Comparison of ENCODE assay signal across 1 cellular context in the genomic region with DNA sequence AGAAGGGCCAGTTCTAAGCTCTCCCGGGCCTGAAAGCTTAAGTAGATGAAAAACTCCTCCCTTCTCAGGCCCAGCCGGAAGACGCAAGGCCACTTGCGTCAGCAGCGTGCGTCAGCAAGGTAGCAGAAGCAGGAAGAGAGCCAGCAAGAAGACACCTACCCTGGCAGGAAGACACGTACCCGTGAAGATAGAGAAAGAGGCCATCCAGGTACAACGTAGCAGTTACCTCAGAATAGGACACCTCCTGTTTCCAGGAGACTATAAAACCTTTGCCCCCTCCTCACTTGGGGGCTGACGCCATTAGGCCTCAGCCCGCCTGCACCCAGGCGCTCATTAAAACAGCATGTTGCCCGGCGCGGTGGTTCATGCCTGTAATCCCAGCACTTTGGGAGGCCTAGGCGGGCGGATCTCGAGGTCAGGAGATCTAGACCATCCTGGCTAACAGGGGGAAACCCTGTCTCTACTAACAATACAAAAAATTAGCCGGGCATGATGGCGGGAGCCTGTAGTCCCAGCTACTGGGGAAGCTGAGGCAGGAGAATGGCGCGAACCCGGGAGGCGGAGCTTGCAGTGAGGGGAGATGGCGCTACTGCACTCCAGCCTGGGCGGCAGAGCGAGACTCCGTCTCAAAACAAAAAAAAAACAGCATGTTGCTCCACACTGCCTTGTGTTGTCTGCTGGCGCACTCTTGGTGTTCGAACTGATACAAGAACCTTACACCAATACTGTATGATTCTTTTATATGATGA.
TF ChIP-seq lines count a peak whose summit lies in the region.

No MANE protein-coding gene starts in this region.

TF ChIP-seq in GM23338, 12 proteins besides CTCF, POLR2A, EP300 and RAD21 (continued from another document):
- TF ChIP-seq, protein P1, sequence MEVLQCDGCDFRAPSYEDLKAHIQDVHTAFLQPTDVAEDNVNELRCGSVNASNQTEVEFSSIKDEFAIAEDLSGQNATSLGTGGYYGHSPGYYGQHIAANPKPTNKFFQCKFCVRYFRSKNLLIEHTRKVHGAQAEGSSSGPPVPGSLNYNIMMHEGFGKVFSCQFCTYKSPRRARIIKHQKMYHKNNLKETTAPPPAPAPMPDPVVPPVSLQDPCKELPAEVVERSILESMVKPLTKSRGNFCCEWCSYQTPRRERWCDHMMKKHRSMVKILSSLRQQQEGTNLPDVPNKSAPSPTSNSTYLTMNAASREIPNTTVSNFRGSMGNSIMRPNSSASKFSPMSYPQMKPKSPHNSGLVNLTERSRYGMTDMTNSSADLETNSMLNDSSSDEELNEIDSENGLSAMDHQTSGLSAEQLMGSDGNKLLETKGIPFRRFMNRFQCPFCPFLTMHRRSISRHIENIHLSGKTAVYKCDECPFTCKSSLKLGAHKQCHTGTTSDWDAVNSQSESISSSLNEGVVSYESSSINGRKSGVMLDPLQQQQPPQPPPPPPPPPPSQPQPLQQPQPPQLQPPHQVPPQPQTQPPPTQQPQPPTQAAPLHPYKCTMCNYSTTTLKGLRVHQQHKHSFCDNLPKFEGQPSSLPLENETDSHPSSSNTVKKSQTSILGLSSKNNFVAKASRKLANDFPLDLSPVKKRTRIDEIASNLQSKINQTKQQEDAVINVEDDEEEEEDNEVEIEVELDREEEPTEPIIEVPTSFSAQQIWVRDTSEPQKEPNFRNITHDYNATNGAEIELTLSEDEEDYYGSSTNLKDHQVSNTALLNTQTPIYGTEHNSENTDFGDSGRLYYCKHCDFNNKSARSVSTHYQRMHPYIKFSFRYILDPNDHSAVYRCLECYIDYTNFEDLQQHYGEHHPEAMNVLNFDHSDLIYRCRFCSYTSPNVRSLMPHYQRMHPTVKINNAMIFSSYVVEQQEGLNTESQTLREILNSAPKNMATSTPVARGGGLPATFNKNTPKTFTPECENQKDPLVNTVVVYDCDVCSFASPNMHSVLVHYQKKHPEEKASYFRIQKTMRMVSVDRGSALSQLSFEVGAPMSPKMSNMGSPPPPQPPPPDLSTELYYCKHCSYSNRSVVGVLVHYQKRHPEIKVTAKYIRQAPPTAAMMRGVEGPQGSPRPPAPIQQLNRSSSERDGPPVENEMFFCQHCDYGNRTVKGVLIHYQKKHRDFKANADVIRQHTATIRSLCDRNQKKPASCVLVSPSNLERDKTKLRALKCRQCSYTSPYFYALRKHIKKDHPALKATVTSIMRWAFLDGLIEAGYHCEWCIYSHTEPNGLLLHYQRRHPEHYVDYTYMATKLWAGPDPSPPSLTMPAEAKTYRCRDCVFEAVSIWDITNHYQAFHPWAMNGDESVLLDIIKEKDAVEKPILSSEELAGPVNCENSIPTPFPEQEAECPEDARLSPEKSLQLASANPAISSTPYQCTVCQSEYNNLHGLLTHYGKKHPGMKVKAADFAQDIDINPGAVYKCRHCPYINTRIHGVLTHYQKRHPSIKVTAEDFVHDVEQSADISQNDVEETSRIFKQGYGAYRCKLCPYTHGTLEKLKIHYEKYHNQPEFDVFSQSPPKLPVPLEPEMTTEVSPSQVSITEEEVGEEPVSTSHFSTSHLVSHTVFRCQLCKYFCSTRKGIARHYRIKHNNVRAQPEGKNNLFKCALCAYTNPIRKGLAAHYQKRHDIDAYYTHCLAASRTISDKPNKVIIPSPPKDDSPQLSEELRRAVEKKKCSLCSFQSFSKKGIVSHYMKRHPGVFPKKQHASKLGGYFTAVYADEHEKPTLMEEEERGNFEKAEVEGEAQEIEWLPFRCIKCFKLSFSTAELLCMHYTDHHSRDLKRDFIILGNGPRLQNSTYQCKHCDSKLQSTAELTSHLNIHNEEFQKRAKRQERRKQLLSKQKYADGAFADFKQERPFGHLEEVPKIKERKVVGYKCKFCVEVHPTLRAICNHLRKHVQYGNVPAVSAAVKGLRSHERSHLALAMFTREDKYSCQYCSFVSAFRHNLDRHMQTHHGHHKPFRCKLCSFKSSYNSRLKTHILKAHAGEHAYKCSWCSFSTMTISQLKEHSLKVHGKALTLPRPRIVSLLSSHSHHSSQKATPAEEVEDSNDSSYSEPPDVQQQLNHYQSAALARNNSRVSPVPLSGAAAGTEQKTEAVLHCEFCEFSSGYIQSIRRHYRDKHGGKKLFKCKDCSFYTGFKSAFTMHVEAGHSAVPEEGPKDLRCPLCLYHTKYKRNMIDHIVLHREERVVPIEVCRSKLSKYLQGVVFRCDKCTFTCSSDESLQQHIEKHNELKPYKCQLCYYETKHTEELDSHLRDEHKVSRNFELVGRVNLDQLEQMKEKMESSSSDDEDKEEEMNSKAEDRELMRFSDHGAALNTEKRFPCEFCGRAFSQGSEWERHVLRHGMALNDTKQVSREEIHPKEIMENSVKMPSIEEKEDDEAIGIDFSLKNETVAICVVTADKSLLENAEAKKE (CRISPR knock-in tag; IDR thresholded peaks at IDR 0.05), result no peak
- no peak for TF ChIP-seq JUNB (IDR thresholded peaks at IDR 0.05; ENCODE audit: unreplicated experiment)
- no peak for TF ChIP-seq ZNF331 (CRISPR knock-in tag; IDR thresholded peaks at IDR 0.05; ENCODE audit: low read depth)
